ENCODE assay signal across 30 cellular contexts in genomic region chr1:26032636-26033357, GRCh38. TPM values are rescaled to one million over a fixed set of nuclear protein-coding genes. Genes with fewer than 3 reads are reported as not detected.
"Had no signal": no experiment of that assay in that cellular context is flagged by ENCODE, and none has a peak within 500 bp of the region (broad histone marks: within the 10 kb centered on the region; RNA-seq: fewer than 3 reads in every experiment).

No MANE protein-coding gene starts in this region.

- DNase-seq: activated CD4-positive, alpha-beta T cell treated with anti-CD3 and anti-CD28 coated beads for 48 hours; activated CD4-positive, alpha-beta T cell treated with anti-CD3 and anti-CD28 coated beads, Interleukin-2, amount 50 U/mL, for 4 hours; activated CD8-positive, alpha-beta memory T cell treated with anti-CD3 and anti-CD28 coated beads, Interleukin-2, amount 10 ng/mL, durations not matched to agents 7 days and 5 days; activated effector memory CD4-positive, alpha-beta T cell treated with Interleukin-2 at 50 U/mL for 16 hours; activated naive CD4-positive, alpha-beta T cell; activated T-cell treated with anti-CD3 and anti-CD28 coated beads, Interleukin-2, amount 50 U/mL, for 24 hours; amygdala; brain microvascular endothelial cell; MG63; MV-4-11; NCI-H1092 treated with DMSO at 0.1 percent for 48 hours; NCI-H1417 treated with DMSO at 0.1 percent for 48 hours; NCI-H1694; NCI-H2029; NCI-H2107; NCI-H2171 treated with DMSO at 0.1 percent for 48 hours; NCI-H226; NCI-H526 treated with DMSO at 0.1 percent for 48 hours; NCI-H82; NK-92 treated with Interleukin-12 subunit alpha and Interleukin-12 subunit beta, amount 100 ng/mL, for 24 hours; Peyer's patch; SHP77 had no signal

- H3K27ac ChIP-seq: brain microvascular endothelial cell, cardiac muscle cell, Peyer's patch, RWPE1, SJSA1 had no signal

- ATAC-seq: activated CD4-positive, CD25-positive, alpha-beta regulatory T cell treated with anti-CD3 and anti-CD28 coated beads, Interleukin-2, amount 50 U/mL, for 24 hours; activated CD8-positive, alpha-beta memory T cell treated with anti-CD3 and anti-CD28 coated beads, Interleukin-2, amount 10 ng/mL, durations not matched to agents 7 days and 5 days; activated naive CD4-positive, alpha-beta T cell treated with anti-CD3 and anti-CD28 coated beads, Interleukin-2, amount 50 U/mL, for 72 hours had no signal

- H3K4me3 ChIP-seq: cardiac muscle cell, MG63, Peyer's patch, SJSA1 had no signal

- H3K36me3 ChIP-seq: brain microvascular endothelial cell, cardiac muscle cell, MG63, Peyer's patch, SJSA1 had no signal

- H3K27me3 ChIP-seq: brain microvascular endothelial cell, cardiac muscle cell, MG63, Peyer's patch, SJSA1 had no signal

- H3K9me3 ChIP-seq: MG63, Peyer's patch, SJSA1 had no signal

RNA-seq across cellular contexts. Expression of gene EXTL1, which starts 11.2 kb away (rescaled TPM):
- total RNA-seq: activated CD8-positive, alpha-beta memory T cell treated with anti-CD3 and anti-CD28 coated beads, Interleukin-2, amount 10 ng/mL, durations not matched to agents 7 days and 5 days; activated naive CD4-positive, alpha-beta T cell treated with anti-CD3 and anti-CD28 coated beads, Interleukin-2, amount 50 U/mL, for 72 hours; Peyer's patch had no signal
- polyA plus RNA-seq: IgD-negative memory B cell had no signal

RNA-seq across cellular contexts. Expression of gene SLC30A2, which starts 13.1 kb away (rescaled TPM):
- total RNA-seq: activated CD8-positive, alpha-beta memory T cell treated with anti-CD3 and anti-CD28 coated beads, Interleukin-2, amount 10 ng/mL, durations not matched to agents 7 days and 5 days; activated naive CD4-positive, alpha-beta T cell treated with anti-CD3 and anti-CD28 coated beads, Interleukin-2, amount 50 U/mL, for 72 hours; activated T-helper 1 cell treated with anti-CD3 and anti-CD28 coated beads, Interleukin-12 subunit alpha, Interleukin-12 subunit beta, Interleukin-2, Interleukin-4 antibody, amounts not matched to agents 30 ng/mL and 10 ng/mL and 1 ng/mL, durations not matched to agents 14 hours and 24 hours and 36 hours; NCI-H460; SJSA1 had no signal
- polyA plus RNA-seq: IgD-negative memory B cell had no signal

RNA-seq across cellular contexts. Expression of gene TRIM63, which starts 34.6 kb away (rescaled TPM):
- total RNA-seq: activated CD8-positive, alpha-beta memory T cell treated with anti-CD3 and anti-CD28 coated beads, Interleukin-2, amount 10 ng/mL, durations not matched to agents 7 days and 5 days; activated T-helper 1 cell treated with anti-CD3 and anti-CD28 coated beads, Interleukin-12 subunit alpha, Interleukin-12 subunit beta, Interleukin-2, Interleukin-4 antibody, amounts not matched to agents 30 ng/mL and 10 ng/mL and 1 ng/mL, durations not matched to agents 14 hours and 24 hours and 36 hours; NCI-H460; SJSA1 had no signal
- polyA plus RNA-seq: IgD-negative memory B cell had no signal
